8 cellular contexts compared by ENCODE assay signal in genomic region chr4:173538148-173538902, GRCh38. TPM values are rescaled to one million over a fixed set of nuclear protein-coding genes. Genes with fewer than 3 reads are reported as not detected.
A peak's percentile ranks its signal among the peaks of the same experiment; 100 is the strongest.
DNase-seq lines count a peak whose midpoint lies in the region; ATAC-seq and TF ChIP-seq lines count a peak whose summit lies in the region.

No MANE protein-coding gene starts in this region.

- DNase-seq in BE2C: peak; percentile 66
- no peak for DNase-seq in activated CD8-positive, alpha-beta T cell treated with anti-CD3 and anti-CD28 coated beads, Interleukin-2, amount 10 ng/mL, durations not matched to agents 7 days and 5 days
- peak in 1 of 3 donors; percentile 1 for DNase-seq in immature natural killer cell
- DNase-seq in stomach: no peak
- no peak for DNase-seq in HUDEP-2 (lab: John Stamatoyannopoulos, UW; ENCODE audit: unreplicated experiment in 76 of 76)
- DNase-seq in A172 (ENCODE audit: low spot score): no peak

- peaks cover 9% of the 10 kb centered on the region for H3K4me1 Mint-ChIP-seq in activated CD8-positive, alpha-beta T cell treated with anti-CD3 and anti-CD28 coated beads, Interleukin-2, amount 10 ng/mL, durations not matched to agents 7 days and 5 days (ENCODE audit: low read depth)
- H3K4me1 Mint-ChIP-seq in immature natural killer cell: peaks cover 4 to 10% of the 10 kb centered on the region in 2 donors

- POLR2A ChIA-PET in activated CD8-positive, alpha-beta T cell treated with anti-CD3 and anti-CD28 coated beads, Interleukin-2, amount 10 ng/mL, durations not matched to agents 7 days and 5 days (lab: Charles Lee): interaction anchor here (1.0 kb wide), 1 partner anchor 9 kb away, joined by 3 read pairs; the partner anchor contains the start of gene HAND2

- H3K36me3 Mint-ChIP-seq in activated CD8-positive, alpha-beta T cell treated with anti-CD3 and anti-CD28 coated beads, Interleukin-2, amount 10 ng/mL, durations not matched to agents 7 days and 5 days (ENCODE audit: low read depth): peaks cover 2% of the 10 kb centered on the region
- H3K36me3 Mint-ChIP-seq in immature natural killer cell: peaks cover 0 to 4% (median 0%) of the 10 kb centered on the region in 3 donors

- no peak for TF ChIP-seq CTCF in BE2C (IDR thresholded peaks at IDR 0.05; ENCODE audit: low read depth, low read length)
- TF ChIP-seq CTCF in stomach (IDR thresholded peaks at IDR 0.05): no peak

- peaks cover 78% of the 10 kb centered on the region for H3K27me3 Mint-ChIP-seq in activated CD8-positive, alpha-beta T cell treated with anti-CD3 and anti-CD28 coated beads, Interleukin-2, amount 10 ng/mL, durations not matched to agents 7 days and 5 days (ENCODE audit: low read depth)
- peaks cover 21 to 47% (median 23%) of the 10 kb centered on the region in 3 donors for H3K27me3 Mint-ChIP-seq in immature natural killer cell (ENCODE audit: low read depth in 3 of 3)

- no peak for TF ChIP-seq POLR2A in stomach (IDR thresholded peaks at IDR 0.05)

- H3K4me3 ChIP-seq in BE2C (ENCODE audit: low read depth, low read length) (peak overlapping the region; percentile 99), stomach (peak overlapping the region; percentile 44 to 50 (median 48))

- peak overlapping the region; percentile 56 for H3K4me3 Mint-ChIP-seq in activated CD8-positive, alpha-beta T cell treated with anti-CD3 and anti-CD28 coated beads, Interleukin-2, amount 10 ng/mL, durations not matched to agents 7 days and 5 days
- H3K4me3 Mint-ChIP-seq in immature natural killer cell: peak overlapping the region; percentile 12 to 72 (median 66)

- TF ChIP-seq EP300 in stomach (IDR thresholded peaks at IDR 0.05): no peak

- H3K27me3 ChIP-seq in BE2C (no peaks in the 10 kb centered on the region), stomach (peaks cover 0 to 96% (median 72%) of the 10 kb centered on the region in 3 donors)

- H3K9me3 Mint-ChIP-seq in activated CD8-positive, alpha-beta T cell treated with anti-CD3 and anti-CD28 coated beads, Interleukin-2, amount 10 ng/mL, durations not matched to agents 7 days and 5 days (ENCODE audit: insufficient read depth): no peaks in the 10 kb centered on the region
- H3K9me3 Mint-ChIP-seq in immature natural killer cell: peaks cover 0 to 36% (median 9%) of the 10 kb centered on the region in 6 donors

- no peak overlapping the region for H3K27ac Mint-ChIP-seq in activated CD8-positive, alpha-beta T cell treated with anti-CD3 and anti-CD28 coated beads, Interleukin-2, amount 10 ng/mL, durations not matched to agents 7 days and 5 days
- no peak overlapping the region for H3K27ac Mint-ChIP-seq in immature natural killer cell

- 2 to 8% (median 7%) methylated on average over 28 to 59 of the region's 59 CpGs for WGBS in stomach, 5 donors

- CTCF ChIA-PET in activated CD8-positive, alpha-beta T cell treated with anti-CD3 and anti-CD28 coated beads, Interleukin-2, amount 10 ng/mL, durations not matched to agents 7 days and 5 days (lab: Charles Lee): interaction anchor here (0.9 kb wide), 1 partner anchor 44 kb away, joined by 3 read pairs; no protein-coding TSS in a partner anchor

- peaks cover 4% of the 10 kb centered on the region; the same call in 1 of the 2 replicates for H3K4me1 ChIP-seq in BE2C
- H3K4me1 ChIP-seq in stomach: peaks cover 8 to 20% (median 17%) of the 10 kb centered on the region in 4 donors

- no peaks in the 10 kb centered on the region for H3K9me3 ChIP-seq in BE2C
- H3K9me3 ChIP-seq in stomach: no peaks in the 10 kb centered on the region

- ATAC-seq in HG03432 (IDR thresholded peaks at IDR 0.05; ENCODE audit: unreplicated experiment) (peak; percentile 43), HG02798 (IDR thresholded peaks at IDR 0.05; ENCODE audit: poor library complexity, unreplicated experiment) (no peak)
- peak; percentile 36 for ATAC-seq in activated CD8-positive, alpha-beta T cell treated with anti-CD3 and anti-CD28 coated beads, Interleukin-2, amount 10 ng/mL, durations not matched to agents 7 days and 5 days

- peaks cover 100% of the 10 kb centered on the region for H3K36me3 ChIP-seq in BE2C
- H3K36me3 ChIP-seq in stomach: no peaks in the 10 kb centered on the region

- H3K27ac ChIP-seq in stomach: peak overlapping the region in 3 of 5 donors; percentile 68 to 92 (median 70)

- intact Hi-C loops in stomach (cut with DNase I; ENCODE audit: low total_unique reads): no loop called here

RNA-seq across cellular contexts. Expression of gene HAND2, which starts 8.3 kb away (rescaled TPM):
- polyA plus RNA-seq in BE2C (2012; ENCODE audit: insufficient read depth, insufficient read length, low read depth): 244 TPM
- not detected for total RNA-seq in activated CD8-positive, alpha-beta T cell treated with anti-CD3 and anti-CD28 coated beads, Interleukin-2, amount 10 ng/mL, durations not matched to agents 7 days and 5 days
- polyA plus RNA-seq in immature natural killer cell: not detected
- total RNA-seq in stomach: 100 to 1,000 TPM in 1 of 5 donors, 10 to 100 TPM in 4; 16.3 to 234 (median 23.3) TPM
- 10 to 100 TPM in 1 of 3 donors, 1 to 10 TPM in 2; 1.9 to 11.6 (median 4.0) TPM for polyA plus RNA-seq in stomach
- 0.19 and 0.50 TPM in 2 replicates for total RNA-seq in A172 (2014; rRNA removed; shearing (Covaris generic))

Comparison
In these comparisons a context has a peak if more than half of its experiments do, and no peak if none do; other contexts are left out.
1. RNA of gene HAND2, which starts 8.3 kb away (total RNA-seq): 16.3 to 234 TPM in stomach; 0.19 to 0.50 TPM in A172 and not detected in activated CD8-positive, alpha-beta T cell treated with anti-CD3 and anti-CD28 coated beads, Interleukin-2, amount 10 ng/mL, durations not matched to agents 7 days and 5 days; every median in the first group is over 10 times any median in the second.